ENCODE assay signal across 29 cellular contexts in the genomic region with DNA sequence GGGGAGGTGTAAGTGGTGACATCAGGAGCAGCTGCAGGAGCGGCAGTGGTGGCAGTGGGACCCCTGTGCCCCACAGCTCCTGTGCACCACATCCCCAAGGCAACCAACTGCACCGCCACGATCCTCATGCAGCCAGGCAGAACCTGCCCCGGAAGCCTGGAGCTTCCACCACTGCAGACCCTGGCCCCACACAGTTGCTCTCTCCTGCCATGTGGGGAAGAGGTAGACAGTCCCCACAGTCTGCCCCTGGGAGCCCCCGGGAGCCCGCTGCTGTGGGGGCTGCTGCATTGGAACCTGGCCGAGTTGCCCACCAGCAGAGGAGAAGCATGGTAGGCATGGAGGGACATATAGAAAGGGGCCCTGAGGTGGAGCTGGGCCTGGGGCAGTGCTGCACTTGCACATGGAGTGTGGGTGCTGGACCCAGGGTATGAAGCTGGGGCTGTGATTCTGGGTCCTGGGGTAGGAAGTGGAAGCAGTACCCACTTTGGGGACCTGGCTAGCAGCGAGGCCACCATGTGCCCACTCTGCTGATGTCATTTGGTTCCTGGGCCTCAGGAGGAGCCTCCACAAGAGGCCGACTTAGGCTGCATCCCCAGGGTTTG.
"Had no signal": no experiment of that assay in that cellular context is flagged by ENCODE, and none has a peak within 500 bp of the region (broad histone marks: within the 10 kb centered on the region; RNA-seq: fewer than 3 reads in every experiment).

No MANE protein-coding gene starts in this region.

- H3K36me3 Mint-ChIP-seq: naive thymus-derived CD8-positive, alpha-beta T cell; stimulated activated naive B cell treated with anti-CD40 and anti-IgM and Interleukin-4, amounts not matched to agents 10 μg/mL and 1 μg/mL and 100 μg/mL, for 72 hours had no signal

- H3K27ac Mint-ChIP-seq: immature natural killer cell; naive thymus-derived CD8-positive, alpha-beta T cell; nephron; stimulated activated naive B cell treated with anti-CD40 and anti-IgM and Interleukin-4, amounts not matched to agents 10 μg/mL and 1 μg/mL and 100 μg/mL, for 72 hours had no signal

- H3K4me1 ChIP-seq: left lung, lower lobe of right lung, pancreas, prostate gland, sigmoid colon, spleen, stomach, testis, thyroid gland, transverse colon, uterus had no signal

- H3K27me3 ChIP-seq: left lung, neutrophil, pancreas, sigmoid colon, spleen, stomach, testis, thyroid gland, transverse colon, uterus had no signal

- ATAC-seq: left colon; left lung; naive thymus-derived CD8-positive, alpha-beta T cell; pancreas had no signal

- H3K27me3 Mint-ChIP-seq: naive thymus-derived CD8-positive, alpha-beta T cell; stimulated activated naive B cell treated with anti-CD40 and anti-IgM and Interleukin-4, amounts not matched to agents 10 μg/mL and 1 μg/mL and 100 μg/mL, for 72 hours had no signal

- H3K9me3 ChIP-seq: left lung, lower lobe of right lung, neutrophil, pancreas, prostate gland, sigmoid colon, testis, thyroid gland, transverse colon, uterus had no signal

- H3K36me3 ChIP-seq: left lung, lower lobe of right lung, neutrophil, pancreas, prostate gland, sigmoid colon, spleen, stomach, thyroid gland, transverse colon, uterus had no signal

- H3K27ac ChIP-seq: left lung, lower lobe of right lung, neutrophil, pancreas, prostate gland, sigmoid colon, spleen, stomach, testis, thyroid gland, transverse colon, uterus had no signal

- H3K4me1 Mint-ChIP-seq: immature natural killer cell; naive thymus-derived CD8-positive, alpha-beta T cell; nephron; neural crest cell; stimulated activated naive B cell treated with anti-CD40 and anti-IgM and Interleukin-4, amounts not matched to agents 10 μg/mL and 1 μg/mL and 100 μg/mL, for 72 hours had no signal

- H3K4me3 Mint-ChIP-seq: immature natural killer cell; naive thymus-derived CD8-positive, alpha-beta T cell; nephron; neural crest cell; stimulated activated naive B cell treated with anti-CD40 and anti-IgM and Interleukin-4, amounts not matched to agents 10 μg/mL and 1 μg/mL and 100 μg/mL, for 72 hours had no signal

- H3K9me3 Mint-ChIP-seq: nephron; neural crest cell; stimulated activated naive B cell treated with anti-CD40 and anti-IgM and Interleukin-4, amounts not matched to agents 10 μg/mL and 1 μg/mL and 100 μg/mL, for 72 hours had no signal

- H3K4me3 ChIP-seq: left lung, lower lobe of right lung, pancreas, prostate gland, sigmoid colon, spleen, stomach, testis, thyroid gland, transverse colon, uterus had no signal

- DNase-seq: hypothalamus; immature natural killer cell; left colon; lower lobe of right lung; mammary epithelial cell; mesenchymal stem cell; naive thymus-derived CD8-positive, alpha-beta T cell; occipital lobe; retina; right cardiac atrium; sigmoid colon; small intestine; spleen; stimulated activated CD4-positive, alpha-beta T cell treated with anti-CD3 and anti-CD28 coated beads, Interleukin-2, amount 100 ng/mL, for 48 hours; stimulated activated CD4-positive, alpha-beta T cell treated with anti-CD3 and anti-CD28 coated beads, Interleukin-4, amount 100 ng/mL, for 4 hours; stimulated activated CD8-positive, alpha-beta memory T cell treated with anti-CD3 and anti-CD28 coated beads, Interleukin-4, amount 100 ng/mL, for 48 hours; stimulated activated naive B cell treated with anti-CD40 and anti-IgM and Interleukin-4, amounts not matched to agents 10 μg/mL and 1 μg/mL and 100 μg/mL, for 72 hours; stimulated activated naive CD8-positive, alpha-beta T cell treated with anti-CD3 and anti-CD28 coated beads, Interleukin-15, Interleukin-2, amounts not matched to agents 100 U/mL and 50 U/mL, for 24 hours; stomach; testis; thyroid gland; transverse colon; uterus had no signal
